ENCODE assay signal across 18 cellular contexts in genomic region chr6:13247627-13248026, GRCh38.
"Had no signal": no experiment of that assay in that cellular context is flagged by ENCODE, and none has a peak within 500 bp of the region (broad histone marks: within the 10 kb centered on the region; RNA-seq: fewer than 3 reads in every experiment).

No MANE protein-coding gene starts in this region.

- H3K27me3 ChIP-seq: adrenal gland, colonic mucosa, left lung had no signal

- H3K36me3 Mint-ChIP-seq: activated CD8-positive, alpha-beta memory T cell treated with anti-CD3 and anti-CD28 coated beads, Interleukin-2, amount 10 ng/mL, durations not matched to agents 7 days and 5 days had no signal

- H3K9me3 Mint-ChIP-seq: neural crest cell had no signal

- H3K27ac Mint-ChIP-seq: activated CD4-positive, alpha-beta memory T cell treated with anti-CD3 and anti-CD28 coated beads for 36 hours; activated CD8-positive, alpha-beta memory T cell treated with anti-CD3 and anti-CD28 coated beads, Interleukin-2, amount 10 ng/mL, durations not matched to agents 7 days and 5 days; activated T-helper 2 cell treated with anti-CD3 and anti-CD28 coated beads, Interferon-gamma antibody, Interleukin-2, Interleukin-4, amounts not matched to agents 10 μg/mL and 5 μg/mL and 100 μg/mL, durations not matched to agents 14 hours and 24 hours and 36 hours; memory B cell had no signal

- H3K27ac ChIP-seq: adrenal gland, colonic mucosa, left lung, thoracic aorta had no signal

- H3K36me3 ChIP-seq: adrenal gland, colonic mucosa, left lung, thoracic aorta had no signal

- H3K9me3 ChIP-seq: adrenal gland, colonic mucosa, thoracic aorta had no signal

- H3K4me3 Mint-ChIP-seq: activated CD4-positive, alpha-beta memory T cell treated with anti-CD3 and anti-CD28 coated beads for 36 hours; activated CD8-positive, alpha-beta memory T cell treated with anti-CD3 and anti-CD28 coated beads, Interleukin-2, amount 10 ng/mL, durations not matched to agents 7 days and 5 days; memory B cell; neural crest cell had no signal

- FAIRE-seq: kidney, urothelium cell line had no signal

- DNase-seq: activated CD4-positive, alpha-beta memory T cell treated with anti-CD3 and anti-CD28 coated beads for 36 hours; activated CD8-positive, alpha-beta memory T cell treated with anti-CD3 and anti-CD28 coated beads, Interleukin-2, amount 10 ng/mL, durations not matched to agents 7 days and 5 days; activated naive CD4-positive, alpha-beta T cell treated with anti-CD3 and anti-CD28 coated beads, Interleukin-2, amount 50 U/mL, for 16 hours; activated T-cell treated with anti-CD3 and anti-CD28 coated beads, Interleukin-2, amount 50 U/mL, for 1 hour; adrenal gland; central memory CD4-positive, alpha-beta T cell; colonic mucosa; hippocampal formation; kidney; left lung; stimulated activated CD4-positive, alpha-beta T cell treated with anti-CD3 and anti-CD28 coated beads, Interleukin-1b, Interleukin-23, amount 100 ng/mL, for 48 hours; T-helper 1 cell had no signal

- H3K4me1 Mint-ChIP-seq: activated CD8-positive, alpha-beta memory T cell treated with anti-CD3 and anti-CD28 coated beads, Interleukin-2, amount 10 ng/mL, durations not matched to agents 7 days and 5 days had no signal

- H3K4me3 ChIP-seq: adrenal gland, colonic mucosa, left lung, thoracic aorta had no signal

- H3K4me1 ChIP-seq: adrenal gland, colonic mucosa had no signal

- ATAC-seq: activated CD8-positive, alpha-beta memory T cell treated with anti-CD3 and anti-CD28 coated beads, Interleukin-2, amount 10 ng/mL, durations not matched to agents 7 days and 5 days; left lung; sciatic nerve had no signal
